In genomic region chr7:77698042-77698625, GRCh38 we compare ENCODE assay signal across 8 cellular contexts. TPM values are rescaled to one million over a fixed set of nuclear protein-coding genes. Genes with fewer than 3 reads are reported as not detected.
A peak's percentile ranks its signal among the peaks of the same experiment; 100 is the strongest.
DNase-seq lines count a peak whose midpoint lies in the region; ATAC-seq and TF ChIP-seq lines count a peak whose summit lies in the region.

No MANE protein-coding gene starts in this region.

- H3K9me3 ChIP-seq in BLaER1 treated with 17β-estradiol and CSF1 and Interleukin-3, amounts not matched to agents 10 nM and 100 nM (replicated peaks in 1 of 11), result no peaks in the 10 kb centered on the region
- no peaks in the 10 kb centered on the region for H3K9me3 ChIP-seq in mucosa of stomach (ENCODE audit: control insufficient read depth, low read length)

- peak overlapping the region; percentile 81 to 100 (median 96) for H3K4me3 ChIP-seq in BLaER1 treated with 17β-estradiol and CSF1 and Interleukin-3, amounts not matched to agents 10 nM and 100 nM
- no peak overlapping the region for H3K4me3 ChIP-seq in mucosa of stomach (ENCODE audit: low read length)

- H3K27ac ChIP-seq in BLaER1 treated with 17β-estradiol and CSF1 and Interleukin-3, amounts not matched to agents 10 nM and 100 nM, result peak overlapping the region; percentile 90 to 99 (median 98); a peak in 21 of 22 replicates

- no peak for ATAC-seq in HG02678 (IDR thresholded peaks at IDR 0.05; ENCODE audit: unreplicated experiment)
- ATAC-seq in GM18867 (IDR thresholded peaks at IDR 0.05; ENCODE audit: unreplicated experiment), result no peak
- no peak for ATAC-seq in esophagus mucosa

- peak overlapping the region; percentile 98 to 100 (median 99) for H3K27ac Mint-ChIP-seq in brain

- H3K4me2 ChIP-seq in BLaER1 treated with 17β-estradiol and CSF1 and Interleukin-3, amounts not matched to agents 10 nM and 100 nM, result peak overlapping the region; percentile 80 to 98 (median 90)

- peaks cover 35 to 60% (median 56%) of the 10 kb centered on the region in 11 experiments; a peak in 21 of 22 replicates for H4K20me1 ChIP-seq in BLaER1 treated with 17β-estradiol and CSF1 and Interleukin-3, amounts not matched to agents 10 nM and 100 nM

- no peaks in the 10 kb centered on the region for H3K27me3 ChIP-seq in BLaER1 treated with 17β-estradiol and CSF1 and Interleukin-3, amounts not matched to agents 10 nM and 100 nM
- H3K27me3 ChIP-seq in mucosa of stomach (ENCODE audit: control insufficient read depth, insufficient read depth, low read length), result no peaks in the 10 kb centered on the region

- peaks cover 70% of the 10 kb centered on the region for H3K4me1 Mint-ChIP-seq in brain

- H3K27me3 Mint-ChIP-seq in brain, result peaks cover 15% of the 10 kb centered on the region

- no peak for TF ChIP-seq CTCF in brain (conservative IDR thresholded peaks at IDR 0.05)

- peaks cover 0 to 29% (median 18%) of the 10 kb centered on the region in 11 experiments; a peak in 18 of 22 replicates for H3K36me3 ChIP-seq in BLaER1 treated with 17β-estradiol and CSF1 and Interleukin-3, amounts not matched to agents 10 nM and 100 nM
- H3K36me3 ChIP-seq in mucosa of stomach (ENCODE audit: control insufficient read depth, insufficient read depth, low read length), result no peaks in the 10 kb centered on the region

- H3K9me3 Mint-ChIP-seq in brain, result peaks cover 0 to 14% (median 2%) of the 10 kb centered on the region in 5 experiments

- H3K4me3 Mint-ChIP-seq in brain, result peak overlapping the region; percentile 94 to 100 (median 98)

- peaks cover 31 to 68% (median 40%) of the 10 kb centered on the region in 10 experiments for H3K4me1 ChIP-seq in BLaER1 treated with 17β-estradiol and CSF1 and Interleukin-3, amounts not matched to agents 10 nM and 100 nM
- peaks cover 16% of the 10 kb centered on the region for H3K4me1 ChIP-seq in mucosa of stomach (ENCODE audit: control insufficient read depth, insufficient read depth, low read length)

- peak overlapping the region; percentile 90 to 99 (median 98) for H3K9ac ChIP-seq in BLaER1 treated with 17β-estradiol and CSF1 and Interleukin-3, amounts not matched to agents 10 nM and 100 nM
- H3K9ac ChIP-seq in mucosa of stomach (ENCODE audit: low read length), result peak overlapping the region; percentile 5

- peaks cover 29% of the 10 kb centered on the region for H3K36me3 Mint-ChIP-seq in brain

- DNase-seq in Kasumi-1 (lab: John Stamatoyannopoulos, UW), result peak; percentile 43 to 46
- DNase-seq in islet precursor cell, result no peak

RNA-seq across cellular contexts. Expression of gene RSBN1L, which starts 1.9 kb away (rescaled TPM):
- polyA plus RNA-seq in brain (ENCODE audit: insufficient read depth, low read depth, low replicate concordance), result 10.2 TPM
- total RNA-seq in esophagus mucosa, result 9.9 TPM
